ENCODE assay signal across 11 cellular contexts in the genomic region with DNA sequence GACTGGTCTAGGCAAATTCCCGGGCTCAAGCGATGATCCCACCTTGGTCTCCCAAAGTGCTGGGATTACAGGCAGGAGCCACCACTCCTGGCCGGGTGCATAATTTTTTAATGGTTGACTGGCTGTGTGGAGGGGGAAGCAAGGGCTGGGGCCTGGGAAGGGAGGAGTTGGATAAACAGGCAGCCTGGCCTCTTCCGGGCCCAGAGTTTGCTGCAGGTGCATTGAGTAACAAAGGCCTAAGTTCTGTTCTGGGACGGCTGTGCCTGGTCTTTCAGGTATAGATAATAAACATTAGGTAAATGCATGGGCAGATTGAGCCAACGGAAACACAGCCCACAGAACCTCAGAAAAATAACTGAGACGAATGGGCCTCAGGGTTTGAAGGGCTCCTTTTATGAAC.
DNase-seq lines count a peak whose midpoint lies in the region; ATAC-seq and TF ChIP-seq lines count a peak whose summit lies in the region.
"Had no signal": no experiment of that assay in that cellular context is flagged by ENCODE, and none has a peak within 500 bp of the region (broad histone marks: within the 10 kb centered on the region; RNA-seq: fewer than 3 reads in every experiment).

No MANE protein-coding gene starts in this region.

- CTCF ChIA-PET in CD8-positive, alpha-beta memory T cell (lab: Charles Lee): no interaction called here
- CTCF ChIA-PET in activated CD4-positive, alpha-beta memory T cell treated with anti-CD3 and anti-CD28 coated beads for 36 hours (lab: Charles Lee): no interaction called here

- no peaks in the 10 kb centered on the region for H3K36me3 Mint-ChIP-seq in nephron (ENCODE audit: low read depth)
- H3K36me3 Mint-ChIP-seq in CD8-positive, alpha-beta memory T cell: peaks cover 0 to 4% (median 0%) of the 10 kb centered on the region in 3 donors
- H3K36me3 Mint-ChIP-seq in activated CD4-positive, alpha-beta memory T cell treated with anti-CD3 and anti-CD28 coated beads for 36 hours: no peaks in the 10 kb centered on the region

- no peaks in the 10 kb centered on the region for H3K9me3 ChIP-seq in CD8-positive, alpha-beta memory T cell (ENCODE audit: low read length)
- H3K9me3 ChIP-seq: A549, HAP-1 had no signal

- DNase-seq in NCI-H526 treated with DMSO at 0.1 percent for 48 hours (lab: John Stamatoyannopoulos, UW) (peak; percentile 97), left kidney (ENCODE audit: low read depth, low spot score) (peak; percentile 80), AG08395 (ENCODE audit: low spot score) (no peak)
- no peak for DNase-seq in CD8-positive, alpha-beta memory T cell
- no peak for DNase-seq in activated CD4-positive, alpha-beta memory T cell treated with anti-CD3 and anti-CD28 coated beads for 36 hours
- DNase-seq: DMS53 had no signal

- intact Hi-C loops in activated CD4-positive, alpha-beta memory T cell treated with anti-CD3 and anti-CD28 coated beads for 36 hours (cut with micrococcal nuclease): no loop called here

- POLR2A ChIA-PET in CD8-positive, alpha-beta memory T cell (lab: Charles Lee): no interaction called here
- POLR2A ChIA-PET in activated CD4-positive, alpha-beta memory T cell treated with anti-CD3 and anti-CD28 coated beads for 36 hours (lab: Charles Lee): no interaction called here

- no peak for ATAC-seq in GM21825 (IDR thresholded peaks at IDR 0.05; ENCODE audit: unreplicated experiment)
- ATAC-seq: A549, GM12878 had no signal

- no peak for TF ChIP-seq CTCF in nephron (IDR thresholded peaks at IDR 0.05; ENCODE audit: unreplicated experiment in 3 of 3)

- H3K27me3 Mint-ChIP-seq in nephron (ENCODE audit: low read depth): peaks cover 11% of the 10 kb centered on the region
- peaks cover 0 to 3% of the 10 kb centered on the region in 2 donors for H3K27me3 Mint-ChIP-seq in CD8-positive, alpha-beta memory T cell
- H3K27me3 Mint-ChIP-seq in activated CD4-positive, alpha-beta memory T cell treated with anti-CD3 and anti-CD28 coated beads for 36 hours: no peaks in the 10 kb centered on the region

- no peaks in the 10 kb centered on the region for H3K4me1 ChIP-seq in CD8-positive, alpha-beta memory T cell (ENCODE audit: insufficient read depth, low read length)
- H3K4me1 ChIP-seq: A549, HAP-1 had no signal

- H3K27me3 ChIP-seq in CD8-positive, alpha-beta memory T cell (ENCODE audit: insufficient read depth, low read length, poor library complexity, severe bottlenecking): no peaks in the 10 kb centered on the region

- H3K27ac ChIP-seq in CD8-positive, alpha-beta memory T cell (ENCODE audit: low read depth, low read length): no peak overlapping the region
- H3K27ac ChIP-seq: A549 had no signal

- H3K4me3 ChIP-seq in CD8-positive, alpha-beta memory T cell (ENCODE audit: low read length): no peak overlapping the region
- H3K4me3 ChIP-seq: A549, GM12878, HAP-1 had no signal

- peak overlapping the region in 2 of 3 experiments; percentile 55 to 75 for H3K27ac Mint-ChIP-seq in nephron
- no peak overlapping the region for H3K27ac Mint-ChIP-seq in CD8-positive, alpha-beta memory T cell
- H3K27ac Mint-ChIP-seq in activated CD4-positive, alpha-beta memory T cell treated with anti-CD3 and anti-CD28 coated beads for 36 hours: no peak overlapping the region

- no peaks in the 10 kb centered on the region for H3K9me3 Mint-ChIP-seq in nephron
- peaks cover 2 to 9% (median 6%) of the 10 kb centered on the region in 5 donors for H3K9me3 Mint-ChIP-seq in CD8-positive, alpha-beta memory T cell
- peaks cover 2% of the 10 kb centered on the region for H3K9me3 Mint-ChIP-seq in activated CD4-positive, alpha-beta memory T cell treated with anti-CD3 and anti-CD28 coated beads for 36 hours

- H3K36me3 ChIP-seq in CD8-positive, alpha-beta memory T cell (ENCODE audit: insufficient read depth, low read length): no peaks in the 10 kb centered on the region
- H3K36me3 ChIP-seq: HAP-1 had no signal

- peaks cover 5% of the 10 kb centered on the region for H3K4me1 Mint-ChIP-seq in nephron
- H3K4me1 Mint-ChIP-seq in CD8-positive, alpha-beta memory T cell: no peaks in the 10 kb centered on the region
- no peaks in the 10 kb centered on the region for H3K4me1 Mint-ChIP-seq in activated CD4-positive, alpha-beta memory T cell treated with anti-CD3 and anti-CD28 coated beads for 36 hours (ENCODE audit: low read depth)

- no peak overlapping the region for H3K4me3 Mint-ChIP-seq in nephron
- no peak overlapping the region for H3K4me3 Mint-ChIP-seq in CD8-positive, alpha-beta memory T cell
- H3K4me3 Mint-ChIP-seq in activated CD4-positive, alpha-beta memory T cell treated with anti-CD3 and anti-CD28 coated beads for 36 hours: no peak overlapping the region

Comparison
In these comparisons a context has a peak if more than half of its experiments do, and no peak if none do; other contexts are left out.
1. DNase-seq: peak in NCI-H526 treated with DMSO at 0.1 percent for 48 hours (single experiment) and left kidney (single experiment); none in CD8-positive, alpha-beta memory T cell (0 of 5), AG08395 (single experiment) and activated CD4-positive, alpha-beta memory T cell treated with anti-CD3 and anti-CD28 coated beads for 36 hours (single experiment).
2. H3K27ac Mint-ChIP-seq: peak in nephron (2 of 3); none in CD8-positive, alpha-beta memory T cell (0 of 8) and activated CD4-positive, alpha-beta memory T cell treated with anti-CD3 and anti-CD28 coated beads for 36 hours (single experiment).